In genomic region chr7:6164010-6164409, GRCh38 we compare ENCODE assay signal across 23 cellular contexts.
"Had no signal": no experiment of that assay in that cellular context is flagged by ENCODE, and none has a peak within 500 bp of the region (broad histone marks: within the 10 kb centered on the region; RNA-seq: fewer than 3 reads in every experiment).

No MANE protein-coding gene starts in this region.

- H3K9ac ChIP-seq: SK-N-SH had no signal

- H3K27me3 Mint-ChIP-seq: activated naive CD8-positive, alpha-beta T cell treated with anti-CD3 and anti-CD28 coated beads, Interleukin-2, amount 10 ng/mL, durations not matched to agents 7 days and 5 days had no signal

- H3K4me3 ChIP-seq: adrenal gland, Peyer's patch, SJCRH30 had no signal

- H3K9me3 Mint-ChIP-seq: activated naive CD8-positive, alpha-beta T cell treated with anti-CD3 and anti-CD28 coated beads, Interleukin-2, amount 10 ng/mL, durations not matched to agents 7 days and 5 days had no signal

- H3K27ac Mint-ChIP-seq: activated CD8-positive, alpha-beta T cell treated with anti-CD3 and anti-CD28 coated beads, Interleukin-2, amount 10 ng/mL, durations not matched to agents 7 days and 5 days had no signal

- H3K9me2 ChIP-seq: SK-N-SH had no signal

- DNase-seq: activated CD4-positive, alpha-beta T cell treated with anti-CD3 and anti-CD28 coated beads for 4 hours; activated CD8-positive, alpha-beta memory T cell treated with anti-CD3 and anti-CD28 coated beads, Interleukin-2, amount 50 U/mL, for 48 hours; activated CD8-positive, alpha-beta T cell treated with anti-CD3 and anti-CD28 coated beads, Interleukin-2, amount 10 ng/mL, durations not matched to agents 7 days and 5 days; activated naive CD4-positive, alpha-beta T cell treated with anti-CD3 and anti-CD28 coated beads, Interleukin-2, amount 50 U/mL, for 16 hours; activated naive CD8-positive, alpha-beta T cell treated with anti-CD3 and anti-CD28 coated beads, Interleukin-2, amount 10 ng/mL, durations not matched to agents 7 days and 5 days; activated T-cell treated with anti-CD3 and anti-CD28 coated beads, Interleukin-2, amount 50 U/mL, for 1 hour; anterior cingulate cortex; KBM-7; MV-4-11; NCI-H1092 treated with DMSO at 0.1 percent for 48 hours; NCI-H1436; NCI-H1694 treated with DMSO at 0.1 percent for 48 hours; NCI-H2029 treated with DMSO at 0.1 percent for 48 hours; NCI-H345; NCI-H510A; NCI-H526 treated with DMSO at 0.1 percent for 48 hours; NCI-H82; SJCRH30; T-helper 1 cell had no signal

- H3K27me3 ChIP-seq: adrenal gland, Peyer's patch, SJCRH30 had no signal

- H3K4me2 ChIP-seq: SK-N-SH had no signal

- ATAC-seq: activated CD4-positive, CD25-positive, alpha-beta regulatory T cell treated with anti-CD3 and anti-CD28 coated beads, Interleukin-2, amount 50 U/mL, for 24 hours; activated CD8-positive, alpha-beta T cell treated with anti-CD3 and anti-CD28 coated beads, Interleukin-2, amount 10 ng/mL, durations not matched to agents 7 days and 5 days had no signal

- H3K27ac ChIP-seq: Peyer's patch, SJCRH30 had no signal

- H3K4me3 Mint-ChIP-seq: activated CD8-positive, alpha-beta T cell treated with anti-CD3 and anti-CD28 coated beads, Interleukin-2, amount 10 ng/mL, durations not matched to agents 7 days and 5 days; activated naive CD8-positive, alpha-beta T cell treated with anti-CD3 and anti-CD28 coated beads, Interleukin-2, amount 10 ng/mL, durations not matched to agents 7 days and 5 days had no signal

- H3K9me3 ChIP-seq: adrenal gland, Peyer's patch, SJCRH30, SK-N-SH had no signal

- H3K4me1 ChIP-seq: SJCRH30 had no signal
